In the genomic region with DNA sequence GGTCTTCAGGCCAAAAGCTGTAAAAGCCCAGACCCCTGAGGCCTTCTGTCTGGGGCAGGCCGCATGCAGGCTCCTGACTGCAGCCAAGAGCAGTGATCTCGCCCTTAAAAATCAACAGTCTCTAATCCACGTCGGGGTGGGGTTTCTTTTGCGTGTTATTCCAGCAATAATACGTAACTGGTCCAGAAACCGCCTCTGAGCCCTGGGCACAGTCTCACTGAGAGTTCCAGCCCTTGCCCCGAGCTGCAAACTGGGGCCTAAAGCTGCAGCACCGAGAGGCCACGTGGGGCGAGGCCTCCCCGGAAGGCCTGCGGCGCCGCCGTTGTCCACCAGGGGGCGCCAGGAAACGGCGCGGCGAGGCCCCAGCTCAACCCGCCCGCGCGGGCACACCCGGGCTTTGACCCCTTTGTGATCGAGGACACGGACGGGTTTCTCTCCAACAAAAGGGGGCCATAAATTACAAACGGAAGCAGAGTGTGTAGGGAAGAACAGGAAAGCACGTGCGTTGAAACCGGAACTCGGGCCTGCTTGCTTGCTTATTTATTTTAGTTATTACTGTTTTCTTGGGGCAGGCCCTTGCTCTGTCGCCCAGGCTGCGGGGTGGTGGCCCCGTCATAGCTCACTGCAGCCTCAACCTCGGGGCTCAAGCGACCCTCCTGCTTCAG, we compare ENCODE assay signal across 1 cellular context.
TF ChIP-seq lines count a peak whose summit lies in the region.

No MANE protein-coding gene starts in this region.

TF ChIP-seq in HepG2, 621 proteins besides CTCF, POLR2A, EP300 and RAD21 (continued from another document and continues in another):
- TF ChIP-seq, protein P1, sequence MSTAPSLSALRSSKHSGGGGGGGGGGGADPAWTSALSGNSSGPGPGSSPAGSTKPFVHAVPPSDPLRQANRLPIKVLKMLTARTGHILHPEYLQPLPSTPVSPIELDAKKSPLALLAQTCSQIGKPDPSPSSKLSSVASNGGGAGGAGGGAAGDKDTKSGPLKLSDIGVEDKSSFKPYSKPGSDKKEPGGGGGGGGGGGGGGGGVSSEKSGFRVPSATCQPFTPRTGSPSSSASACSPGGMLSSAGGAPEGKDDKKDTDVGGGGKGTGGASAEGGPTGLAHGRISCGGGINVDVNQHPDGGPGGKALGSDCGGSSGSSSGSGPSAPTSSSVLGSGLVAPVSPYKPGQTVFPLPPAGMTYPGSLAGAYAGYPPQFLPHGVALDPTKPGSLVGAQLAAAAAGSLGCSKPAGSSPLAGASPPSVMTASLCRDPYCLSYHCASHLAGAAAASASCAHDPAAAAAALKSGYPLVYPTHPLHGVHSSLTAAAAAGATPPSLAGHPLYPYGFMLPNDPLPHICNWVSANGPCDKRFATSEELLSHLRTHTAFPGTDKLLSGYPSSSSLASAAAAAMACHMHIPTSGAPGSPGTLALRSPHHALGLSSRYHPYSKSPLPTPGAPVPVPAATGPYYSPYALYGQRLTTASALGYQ (CRISPR knock-in tag; IDR thresholded peaks at IDR 0.05), result no peak
- TF ChIP-seq ZSCAN22 (CRISPR knock-in tag; IDR thresholded peaks at IDR 0.05) (peak; percentile 2; the same call in 1 of the 2 replicates), ZNF777 (CRISPR knock-in tag; IDR thresholded peaks at IDR 0.05) (peak; percentile 71), ZNF562 (CRISPR knock-in tag; IDR thresholded peaks at IDR 0.05; ENCODE audit: borderline replicate concordance) (no peak), ZFP82 (CRISPR knock-in tag; IDR thresholded peaks at IDR 0.05; ENCODE audit: borderline replicate concordance) (no peak; the same call in 1 of the 2 replicates), TEAD3 (CRISPR knock-in tag; optimal IDR thresholded peaks at IDR 0.05; ENCODE audit: borderline replicate concordance) (peak; percentile 72), TBX2 (CRISPR knock-in tag; IDR thresholded peaks at IDR 0.05; ENCODE audit: borderline replicate concordance) (peak; percentile 88), RFX5 (IDR thresholded peaks at IDR 0.05; ENCODE audit: low read depth, low read length) (no peak), RARA (CRISPR knock-in tag; IDR thresholded peaks at IDR 0.05) (peak; percentile 91), ZNF660 (CRISPR knock-in tag; IDR thresholded peaks at IDR 0.05; ENCODE audit: borderline replicate concordance, low read depth) (no peak), ZNF703 (CRISPR knock-in tag; IDR thresholded peaks at IDR 0.05; ENCODE audit: borderline replicate concordance) (peak; percentile 77; the same call in 1 of the 2 replicates), TBL1XR1 (IDR thresholded peaks at IDR 0.05; ENCODE audit: borderline replicate concordance, low read length, partially characterized antibody) (peak; percentile 49), CCAR2 (optimal IDR thresholded peaks at IDR 0.05; ENCODE audit: low read depth, low read length) (no peak), NBN (conservative IDR thresholded peaks at IDR 0.05) (no peak), CREM (IDR thresholded peaks at IDR 0.05) (0 out of 2 replicates have a peak, but pooled peaks have one; percentile 45), CREM (CRISPR knock-in tag; IDR thresholded peaks at IDR 0.05) (no peak), ZNF274 (CRISPR knock-in tag; IDR thresholded peaks at IDR 0.05) (peak; percentile 81; the same call in 1 of the 2 replicates), FOXJ3 (CRISPR knock-in tag; IDR thresholded peaks at IDR 0.05; ENCODE audit: borderline replicate concordance) (no peak; the same call in 1 of the 2 replicates), ZMYM3 (CRISPR knock-in tag; IDR thresholded peaks at IDR 0.05) (peak; percentile 47; the same call in 1 of the 2 replicates), ZNF10 (CRISPR knock-in tag; IDR thresholded peaks at IDR 0.05; ENCODE audit: borderline replicate concordance, low read depth) (no peak), ZC3H13 (CRISPR knock-in tag; IDR thresholded peaks at IDR 0.05) (peak; percentile 83), ZMYM2 (CRISPR knock-in tag; IDR thresholded peaks at IDR 0.05) (peak; percentile 94), ZNF432 (CRISPR knock-in tag; IDR thresholded peaks at IDR 0.05; ENCODE audit: borderline replicate concordance) (0 out of 2 replicates have a peak, but pooled peaks have one; percentile 45), MIER2 (CRISPR knock-in tag; IDR thresholded peaks at IDR 0.05) (peak; percentile 70)
- TF ChIP-seq, protein P2, sequence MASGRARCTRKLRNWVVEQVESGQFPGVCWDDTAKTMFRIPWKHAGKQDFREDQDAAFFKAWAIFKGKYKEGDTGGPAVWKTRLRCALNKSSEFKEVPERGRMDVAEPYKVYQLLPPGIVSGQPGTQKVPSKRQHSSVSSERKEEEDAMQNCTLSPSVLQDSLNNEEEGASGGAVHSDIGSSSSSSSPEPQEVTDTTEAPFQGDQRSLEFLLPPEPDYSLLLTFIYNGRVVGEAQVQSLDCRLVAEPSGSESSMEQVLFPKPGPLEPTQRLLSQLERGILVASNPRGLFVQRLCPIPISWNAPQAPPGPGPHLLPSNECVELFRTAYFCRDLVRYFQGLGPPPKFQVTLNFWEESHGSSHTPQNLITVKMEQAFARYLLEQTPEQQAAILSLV (CRISPR knock-in tag; IDR thresholded peaks at IDR 0.05; ENCODE audit: borderline replicate concordance), result peak; percentile 57
- TF ChIP-seq, protein P3, sequence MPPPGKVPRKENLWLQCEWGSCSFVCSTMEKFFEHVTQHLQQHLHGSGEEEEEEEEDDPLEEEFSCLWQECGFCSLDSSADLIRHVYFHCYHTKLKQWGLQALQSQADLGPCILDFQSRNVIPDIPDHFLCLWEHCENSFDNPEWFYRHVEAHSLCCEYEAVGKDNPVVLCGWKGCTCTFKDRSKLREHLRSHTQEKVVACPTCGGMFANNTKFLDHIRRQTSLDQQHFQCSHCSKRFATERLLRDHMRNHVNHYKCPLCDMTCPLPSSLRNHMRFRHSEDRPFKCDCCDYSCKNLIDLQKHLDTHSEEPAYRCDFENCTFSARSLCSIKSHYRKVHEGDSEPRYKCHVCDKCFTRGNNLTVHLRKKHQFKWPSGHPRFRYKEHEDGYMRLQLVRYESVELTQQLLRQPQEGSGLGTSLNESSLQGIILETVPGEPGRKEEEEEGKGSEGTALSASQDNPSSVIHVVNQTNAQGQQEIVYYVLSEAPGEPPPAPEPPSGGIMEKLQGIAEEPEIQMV (CRISPR knock-in tag; IDR thresholded peaks at IDR 0.05; ENCODE audit: low read depth), result peak; percentile 75; the same call in 1 of the 2 replicates
- TF ChIP-seq, protein P4, sequence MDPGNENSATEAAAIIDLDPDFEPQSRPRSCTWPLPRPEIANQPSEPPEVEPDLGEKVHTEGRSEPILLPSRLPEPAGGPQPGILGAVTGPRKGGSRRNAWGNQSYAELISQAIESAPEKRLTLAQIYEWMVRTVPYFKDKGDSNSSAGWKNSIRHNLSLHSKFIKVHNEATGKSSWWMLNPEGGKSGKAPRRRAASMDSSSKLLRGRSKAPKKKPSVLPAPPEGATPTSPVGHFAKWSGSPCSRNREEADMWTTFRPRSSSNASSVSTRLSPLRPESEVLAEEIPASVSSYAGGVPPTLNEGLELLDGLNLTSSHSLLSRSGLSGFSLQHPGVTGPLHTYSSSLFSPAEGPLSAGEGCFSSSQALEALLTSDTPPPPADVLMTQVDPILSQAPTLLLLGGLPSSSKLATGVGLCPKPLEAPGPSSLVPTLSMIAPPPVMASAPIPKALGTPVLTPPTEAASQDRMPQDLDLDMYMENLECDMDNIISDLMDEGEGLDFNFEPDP (CRISPR knock-in tag; conservative IDR thresholded peaks at IDR 0.05), result 0 out of 2 replicates have a peak, but pooled peaks have one; percentile 53
- TF ChIP-seq, protein P5, sequence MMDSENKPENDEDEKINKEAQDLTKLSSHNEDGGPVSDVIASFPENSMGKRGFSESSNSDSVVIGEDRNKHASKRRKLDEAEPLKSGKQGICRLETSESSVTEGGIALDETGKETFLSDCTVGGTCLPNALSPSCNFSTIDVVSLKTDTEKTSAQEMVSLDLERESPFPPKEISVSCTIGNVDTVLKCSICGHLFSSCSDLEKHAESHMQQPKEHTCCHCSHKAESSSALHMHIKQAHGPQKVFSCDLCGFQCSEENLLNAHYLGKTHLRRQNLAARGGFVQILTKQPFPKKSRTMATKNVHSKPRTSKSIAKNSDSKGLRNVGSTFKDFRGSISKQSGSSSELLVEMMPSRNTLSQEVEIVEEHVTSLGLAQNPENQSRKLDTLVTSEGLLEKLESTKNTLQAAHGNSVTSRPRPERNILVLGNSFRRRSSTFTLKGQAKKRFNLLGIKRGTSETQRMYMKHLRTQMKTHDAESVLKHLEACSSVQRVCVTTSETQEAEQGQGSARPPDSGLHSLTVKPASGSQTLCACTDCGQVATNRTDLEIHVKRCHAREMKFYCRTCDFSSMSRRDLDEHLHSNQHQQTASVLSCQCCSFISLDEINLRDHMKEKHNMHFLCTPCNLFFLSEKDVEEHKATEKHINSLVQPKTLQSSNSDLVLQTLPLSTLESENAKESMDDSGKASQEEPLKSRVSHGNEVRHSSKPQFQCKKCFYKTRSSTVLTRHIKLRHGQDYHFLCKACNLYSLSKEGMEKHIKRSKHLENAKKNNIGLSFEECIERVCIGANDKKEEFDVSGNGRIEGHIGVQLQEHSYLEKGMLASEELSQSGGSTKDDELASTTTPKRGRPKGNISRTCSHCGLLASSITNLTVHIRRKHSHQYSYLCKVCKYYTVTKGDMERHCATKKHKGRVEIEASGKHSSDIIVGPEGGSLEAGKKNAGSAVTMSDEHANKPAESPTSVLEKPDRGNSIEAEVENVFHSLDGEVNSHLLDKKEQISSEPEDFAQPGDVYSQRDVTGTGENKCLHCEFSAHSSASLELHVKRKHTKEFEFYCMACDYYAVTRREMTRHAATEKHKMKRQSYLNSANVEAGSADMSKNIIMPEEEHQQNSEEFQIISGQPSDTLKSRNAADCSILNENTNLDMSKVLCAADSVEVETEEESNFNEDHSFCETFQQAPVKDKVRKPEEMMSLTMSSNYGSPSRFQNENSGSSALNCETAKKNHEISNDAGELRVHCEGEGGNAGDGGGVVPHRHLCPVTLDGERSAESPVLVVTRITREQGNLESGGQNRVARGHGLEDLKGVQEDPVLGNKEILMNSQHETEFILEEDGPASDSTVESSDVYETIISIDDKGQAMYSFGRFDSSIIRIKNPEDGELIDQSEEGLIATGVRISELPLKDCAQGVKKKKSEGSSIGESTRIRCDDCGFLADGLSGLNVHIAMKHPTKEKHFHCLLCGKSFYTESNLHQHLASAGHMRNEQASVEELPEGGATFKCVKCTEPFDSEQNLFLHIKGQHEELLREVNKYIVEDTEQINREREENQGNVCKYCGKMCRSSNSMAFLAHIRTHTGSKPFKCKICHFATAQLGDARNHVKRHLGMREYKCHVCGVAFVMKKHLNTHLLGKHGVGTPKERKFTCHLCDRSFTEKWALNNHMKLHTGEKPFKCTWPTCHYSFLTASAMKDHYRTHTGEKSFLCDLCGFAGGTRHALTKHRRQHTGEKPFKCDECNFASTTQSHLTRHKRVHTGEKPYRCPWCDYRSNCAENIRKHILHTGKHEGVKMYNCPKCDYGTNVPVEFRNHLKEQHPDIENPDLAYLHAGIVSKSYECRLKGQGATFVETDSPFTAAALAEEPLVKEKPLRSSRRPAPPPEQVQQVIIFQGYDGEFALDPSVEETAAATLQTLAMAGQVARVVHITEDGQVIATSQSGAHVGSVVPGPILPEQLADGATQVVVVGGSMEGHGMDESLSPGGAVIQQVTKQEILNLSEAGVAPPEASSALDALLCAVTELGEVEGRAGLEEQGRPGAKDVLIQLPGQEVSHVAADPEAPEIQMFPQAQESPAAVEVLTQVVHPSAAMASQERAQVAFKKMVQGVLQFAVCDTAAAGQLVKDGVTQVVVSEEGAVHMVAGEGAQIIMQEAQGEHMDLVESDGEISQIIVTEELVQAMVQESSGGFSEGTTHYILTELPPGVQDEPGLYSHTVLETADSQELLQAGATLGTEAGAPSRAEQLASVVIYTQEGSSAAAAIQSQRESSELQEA (CRISPR knock-in tag; IDR thresholded peaks at IDR 0.05; ENCODE audit: not compliant biosample characterization), result peak; percentile 65
- TF ChIP-seq, protein P6, sequence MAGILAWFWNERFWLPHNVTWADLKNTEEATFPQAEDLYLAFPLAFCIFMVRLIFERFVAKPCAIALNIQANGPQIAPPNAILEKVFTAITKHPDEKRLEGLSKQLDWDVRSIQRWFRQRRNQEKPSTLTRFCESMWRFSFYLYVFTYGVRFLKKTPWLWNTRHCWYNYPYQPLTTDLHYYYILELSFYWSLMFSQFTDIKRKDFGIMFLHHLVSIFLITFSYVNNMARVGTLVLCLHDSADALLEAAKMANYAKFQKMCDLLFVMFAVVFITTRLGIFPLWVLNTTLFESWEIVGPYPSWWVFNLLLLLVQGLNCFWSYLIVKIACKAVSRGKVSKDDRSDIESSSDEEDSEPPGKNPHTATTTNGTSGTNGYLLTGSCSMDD (CRISPR knock-in tag; IDR thresholded peaks at IDR 0.05), result no peak
- TF ChIP-seq, protein P7, sequence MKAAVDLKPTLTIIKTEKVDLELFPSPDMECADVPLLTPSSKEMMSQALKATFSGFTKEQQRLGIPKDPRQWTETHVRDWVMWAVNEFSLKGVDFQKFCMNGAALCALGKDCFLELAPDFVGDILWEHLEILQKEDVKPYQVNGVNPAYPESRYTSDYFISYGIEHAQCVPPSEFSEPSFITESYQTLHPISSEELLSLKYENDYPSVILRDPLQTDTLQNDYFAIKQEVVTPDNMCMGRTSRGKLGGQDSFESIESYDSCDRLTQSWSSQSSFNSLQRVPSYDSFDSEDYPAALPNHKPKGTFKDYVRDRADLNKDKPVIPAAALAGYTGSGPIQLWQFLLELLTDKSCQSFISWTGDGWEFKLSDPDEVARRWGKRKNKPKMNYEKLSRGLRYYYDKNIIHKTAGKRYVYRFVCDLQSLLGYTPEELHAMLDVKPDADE (CRISPR knock-in tag; IDR thresholded peaks at IDR 0.05), result no peak
- TF ChIP-seq, protein P8, sequence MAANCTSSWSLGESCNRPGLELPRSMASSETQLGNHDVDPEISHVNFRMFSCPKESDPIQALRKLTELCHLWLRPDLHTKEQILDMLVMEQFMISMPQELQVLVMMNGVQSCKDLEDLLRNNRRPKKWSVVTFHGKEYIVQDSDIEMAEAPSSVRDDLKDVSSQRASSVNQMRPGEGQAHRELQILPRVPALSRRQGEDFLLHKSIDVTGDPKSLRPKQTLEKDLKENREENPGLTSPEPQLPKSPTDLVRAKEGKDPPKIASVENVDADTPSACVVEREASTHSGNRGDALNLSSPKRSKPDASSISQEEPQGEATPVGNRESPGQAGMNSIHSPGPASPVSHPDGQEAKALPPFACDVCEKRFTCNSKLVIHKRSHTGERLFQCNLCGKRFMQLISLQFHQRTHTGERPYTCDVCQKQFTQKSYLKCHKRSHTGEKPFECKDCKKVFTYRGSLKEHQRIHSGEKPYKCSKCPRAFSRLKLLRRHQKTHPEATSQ (CRISPR knock-in tag; IDR thresholded peaks at IDR 0.05; ENCODE audit: borderline replicate concordance), result peak; percentile 88; the same call in 1 of the 2 replicates
- TF ChIP-seq, protein P9, sequence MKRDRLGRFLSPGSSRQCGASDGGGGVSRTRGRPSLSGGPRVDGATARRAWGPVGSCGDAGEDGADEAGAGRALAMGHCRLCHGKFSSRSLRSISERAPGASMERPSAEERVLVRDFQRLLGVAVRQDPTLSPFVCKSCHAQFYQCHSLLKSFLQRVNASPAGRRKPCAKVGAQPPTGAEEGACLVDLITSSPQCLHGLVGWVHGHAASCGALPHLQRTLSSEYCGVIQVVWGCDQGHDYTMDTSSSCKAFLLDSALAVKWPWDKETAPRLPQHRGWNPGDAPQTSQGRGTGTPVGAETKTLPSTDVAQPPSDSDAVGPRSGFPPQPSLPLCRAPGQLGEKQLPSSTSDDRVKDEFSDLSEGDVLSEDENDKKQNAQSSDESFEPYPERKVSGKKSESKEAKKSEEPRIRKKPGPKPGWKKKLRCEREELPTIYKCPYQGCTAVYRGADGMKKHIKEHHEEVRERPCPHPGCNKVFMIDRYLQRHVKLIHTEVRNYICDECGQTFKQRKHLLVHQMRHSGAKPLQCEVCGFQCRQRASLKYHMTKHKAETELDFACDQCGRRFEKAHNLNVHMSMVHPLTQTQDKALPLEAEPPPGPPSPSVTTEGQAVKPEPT (CRISPR knock-in tag; IDR thresholded peaks at IDR 0.05; ENCODE audit: low read depth), result peak; percentile 82; the same call in 1 of the 2 replicates
- TF ChIP-seq, protein P10, sequence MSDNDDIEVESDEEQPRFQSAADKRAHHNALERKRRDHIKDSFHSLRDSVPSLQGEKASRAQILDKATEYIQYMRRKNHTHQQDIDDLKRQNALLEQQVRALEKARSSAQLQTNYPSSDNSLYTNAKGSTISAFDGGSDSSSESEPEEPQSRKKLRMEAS (IDR thresholded peaks at IDR 0.05), result peak; percentile 99
